In the genomic region with DNA sequence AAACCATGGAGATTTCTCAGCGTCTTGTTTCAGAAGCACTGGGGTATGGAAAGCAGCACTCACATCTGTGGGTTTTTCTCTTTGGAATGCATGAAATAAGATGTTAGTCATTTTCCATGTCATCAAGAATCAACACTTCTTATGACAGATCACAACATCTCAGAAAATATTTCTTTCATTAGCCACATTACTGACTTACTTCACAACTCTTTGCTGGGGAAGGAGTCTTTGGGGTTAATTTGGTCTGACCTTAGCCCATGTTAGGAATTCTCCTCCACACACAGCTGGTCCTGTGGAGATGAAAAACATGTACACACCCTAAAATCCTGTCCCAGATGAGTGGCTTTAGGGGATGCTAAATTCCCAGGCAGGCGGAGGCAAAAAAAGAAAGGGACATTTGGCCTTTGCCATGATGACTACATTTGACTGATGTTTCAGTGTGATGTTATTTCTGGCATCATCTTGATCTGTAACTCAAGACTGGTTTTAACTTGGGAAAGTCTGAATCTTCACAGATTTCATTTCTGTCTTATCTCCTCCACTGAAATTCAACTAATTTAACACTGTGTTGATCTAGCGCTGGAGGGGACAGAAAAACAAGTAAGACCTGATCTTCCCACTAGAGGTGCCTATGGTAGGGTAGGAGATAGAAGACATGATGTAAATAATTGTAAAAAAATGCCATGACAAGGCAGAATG, we compare ENCODE assay signal across 15 cellular contexts.
A peak's percentile ranks its signal among the peaks of the same experiment; 100 is the strongest.
DNase-seq lines count a peak whose midpoint lies in the region; ATAC-seq and TF ChIP-seq lines count a peak whose summit lies in the region.
"Had no signal": no experiment of that assay in that cellular context is flagged by ENCODE, and none has a peak within 500 bp of the region (broad histone marks: within the 10 kb centered on the region; RNA-seq: fewer than 3 reads in every experiment).

No MANE protein-coding gene starts in this region.

- H3K9ac ChIP-seq in SK-N-SH, result peak overlapping the region; percentile 28; the same call in 1 of the 2 replicates

- peaks cover 30% of the 10 kb centered on the region for H3K36me3 Mint-ChIP-seq in osteocyte (ENCODE audit: unreplicated experiment)
- H3K36me3 Mint-ChIP-seq in natural killer cell treated with Interleukin-12 subunit alpha and Interleukin-12 subunit beta and Interleukin-15 and Interleukin-18, amount 100 ng/mL, for 72 hours, result no peaks in the 10 kb centered on the region
- H3K36me3 Mint-ChIP-seq: CD8-positive, alpha-beta memory T cell; stimulated activated memory B cell treated with anti-CD40 and anti-IgM and Interleukin-4, amounts not matched to agents 10 μg/mL and 1 μg/mL and 100 μg/mL, for 72 hours had no signal

- POLR2A ChIA-PET in SK-N-SH (lab: Yijun Ruan, JAX), result no interaction called here

- H3K79me2 ChIP-seq in SK-N-SH (ENCODE audit: insufficient read depth), result peaks cover 11% of the 10 kb centered on the region

- no peak for TF ChIP-seq EP300 in SK-N-SH (IDR thresholded peaks at IDR 0.05; ENCODE audit: borderline replicate concordance in 1 of 2, low read depth in 1 of 2, low read length in 1 of 2)

- H3K27me3 ChIP-seq in SK-N-SH (ENCODE audit: insufficient read depth), result no peaks in the 10 kb centered on the region

- ATAC-seq in GM21447 (IDR thresholded peaks at IDR 0.05; ENCODE audit: unreplicated experiment), result no peak
- ATAC-seq in natural killer cell treated with Interleukin-12 subunit alpha and Interleukin-12 subunit beta and Interleukin-15 and Interleukin-18, amount 100 ng/mL, for 72 hours, result no peak
- ATAC-seq: stimulated activated memory B cell treated with anti-CD40 and anti-IgM and Interleukin-4, amounts not matched to agents 10 μg/mL and 1 μg/mL and 100 μg/mL, for 72 hours had no signal

- DNase-seq in Caki2 (ENCODE audit: low read depth), result peak; percentile 94
- DNase-seq in SK-N-SH, result no peak
- peak; percentile 72 for DNase-seq in fibroblast of pulmonary artery (ENCODE audit: low read depth)
- no peak for DNase-seq in osteocyte (ENCODE audit: extremely low spot score, unreplicated experiment)
- no peak for DNase-seq in mucosa of gallbladder (ENCODE audit: low spot score)
- DNase-seq in NCI-H2196 (lab: John Stamatoyannopoulos, UW; ENCODE audit: unreplicated experiment), result no peak
- no peak for DNase-seq in natural killer cell treated with Interleukin-12 subunit alpha and Interleukin-12 subunit beta and Interleukin-15 and Interleukin-18, amount 100 ng/mL, for 72 hours (ENCODE audit: low spot score)
- DNase-seq: activated CD4-positive, alpha-beta T cell treated with anti-CD3 and anti-CD28 coated beads for 1 hour; CD8-positive, alpha-beta memory T cell; NCI-H2029 treated with DMSO at 0.1 percent for 48 hours; stimulated activated CD4-positive, alpha-beta T cell treated with anti-CD3 and anti-CD28 coated beads, Interleukin-12 subunit alpha, Interleukin-12 subunit beta, amount 100 ng/mL, for 4 hours had no signal

- peaks cover 78% of the 10 kb centered on the region for H3K4me1 Mint-ChIP-seq in osteocyte (ENCODE audit: unreplicated experiment)
- H3K4me1 Mint-ChIP-seq in natural killer cell treated with Interleukin-12 subunit alpha and Interleukin-12 subunit beta and Interleukin-15 and Interleukin-18, amount 100 ng/mL, for 72 hours (ENCODE audit: low read depth in 2 of 2), result no peaks in the 10 kb centered on the region
- H3K4me1 Mint-ChIP-seq: CD8-positive, alpha-beta memory T cell; memory B cell; stimulated activated memory B cell treated with anti-CD40 and anti-IgM and Interleukin-4, amounts not matched to agents 10 μg/mL and 1 μg/mL and 100 μg/mL, for 72 hours had no signal

- CTCF ChIA-PET in SK-N-SH (lab: Yijun Ruan, JAX), result no interaction called here

- peaks cover 4% of the 10 kb centered on the region for H3K9me3 Mint-ChIP-seq in osteocyte (ENCODE audit: unreplicated experiment)
- no peaks in the 10 kb centered on the region for H3K9me3 Mint-ChIP-seq in natural killer cell treated with Interleukin-12 subunit alpha and Interleukin-12 subunit beta and Interleukin-15 and Interleukin-18, amount 100 ng/mL, for 72 hours

- no peak; the same call in 1 of the 2 replicates for TF ChIP-seq CTCF in SK-N-SH (IDR thresholded peaks at IDR 0.05)
- no peak for TF ChIP-seq CTCF in fibroblast of pulmonary artery (IDR thresholded peaks at IDR 0.05; ENCODE audit: low read length, missing control alignments)
- TF ChIP-seq CTCF in osteocyte (IDR thresholded peaks at IDR 0.05), result no peak

- no peak overlapping the region for H2AFZ ChIP-seq in SK-N-SH (ENCODE audit: low read depth)

- 61% methylated on average over 3 of the region's 3 CpGs for WGBS in SK-N-SH (ENCODE audit: low lambda C conversion rate)

- H3K9me2 ChIP-seq in SK-N-SH, result no peaks in the 10 kb centered on the region

- H3K27me3 Mint-ChIP-seq in osteocyte (ENCODE audit: unreplicated experiment), result no peaks in the 10 kb centered on the region
- peaks cover 18 to 31% of the 10 kb centered on the region in 2 donors for H3K27me3 Mint-ChIP-seq in natural killer cell treated with Interleukin-12 subunit alpha and Interleukin-12 subunit beta and Interleukin-15 and Interleukin-18, amount 100 ng/mL, for 72 hours

- H3K4me3 ChIP-seq in SK-N-SH (ENCODE audit: low read depth in 2 of 2, low read length in 1 of 2) (no peak overlapping the region), fibroblast of pulmonary artery (replicated peaks; ENCODE audit: low read depth, low read length) (no peak overlapping the region)

- peaks cover 26% of the 10 kb centered on the region for H3F3A ChIP-seq in SK-N-SH (replicated peaks; ENCODE audit: insufficient read depth)

- H3K27ac ChIP-seq in SK-N-SH (ENCODE audit: low read depth in 2 of 2, low read length in 1 of 2), result peak overlapping the region in 1 of 2 experiments; percentile 82; a peak in 3 of 4 replicates
- H3K27ac ChIP-seq: RWPE1 had no signal

- H3K4me3 Mint-ChIP-seq in osteocyte (ENCODE audit: unreplicated experiment), result no peak overlapping the region
- no peak overlapping the region for H3K4me3 Mint-ChIP-seq in natural killer cell treated with Interleukin-12 subunit alpha and Interleukin-12 subunit beta and Interleukin-15 and Interleukin-18, amount 100 ng/mL, for 72 hours
- H3K4me3 Mint-ChIP-seq: CD8-positive, alpha-beta memory T cell; memory B cell; stimulated activated memory B cell treated with anti-CD40 and anti-IgM and Interleukin-4, amounts not matched to agents 10 μg/mL and 1 μg/mL and 100 μg/mL, for 72 hours had no signal

- H4K20me1 ChIP-seq in SK-N-SH (ENCODE audit: insufficient read depth), result no peaks in the 10 kb centered on the region

- no peaks in the 10 kb centered on the region for H3K36me3 ChIP-seq in SK-N-SH (replicated peaks in 1 of 2; ENCODE audit: control insufficient read depth in 1 of 2, insufficient read depth in 2 of 2, low read length in 1 of 2)

- peak overlapping the region; percentile 94 for H3K27ac Mint-ChIP-seq in osteocyte (ENCODE audit: unreplicated experiment)
- H3K27ac Mint-ChIP-seq in natural killer cell treated with Interleukin-12 subunit alpha and Interleukin-12 subunit beta and Interleukin-15 and Interleukin-18, amount 100 ng/mL, for 72 hours, result no peak overlapping the region
- H3K27ac Mint-ChIP-seq: CD8-positive, alpha-beta memory T cell; memory B cell; stimulated activated memory B cell treated with anti-CD40 and anti-IgM and Interleukin-4, amounts not matched to agents 10 μg/mL and 1 μg/mL and 100 μg/mL, for 72 hours had no signal

- H3K4me1 ChIP-seq in SK-N-SH (ENCODE audit: control insufficient read depth in 1 of 2, insufficient read depth in 2 of 2, low read depth in 1 of 2, low read length in 1 of 2), result peaks cover 5 to 11% of the 10 kb centered on the region in 2 experiments; a peak in 3 of 4 replicates

- H3K4me2 ChIP-seq in SK-N-SH, result 0 out of 2 replicates have a peak overlapping the region, but pooled peaks have one; percentile 19

- in situ Hi-C loops in Caki2 (cut with HindIII; ENCODE audit: low pct_unique_long_range_greater_than_20kb, low sequenced_read_pairs), result no loop called here

- no peaks in the 10 kb centered on the region for H3K9me3 ChIP-seq in SK-N-SH

- no peak for TF ChIP-seq RAD21 in SK-N-SH (IDR thresholded peaks at IDR 0.05; ENCODE audit: low read length)

TF ChIP-seq in SK-N-SH, 30 proteins besides CTCF, POLR2A, EP300 and RAD21 (continues in another document):
- TF ChIP-seq FOSL2 (IDR thresholded peaks at IDR 0.05; ENCODE audit: borderline replicate concordance, low read depth) (peak; percentile 2; the same call in 1 of the 2 replicates), MEF2A (IDR thresholded peaks at IDR 0.05; ENCODE audit: borderline replicate concordance, low read depth) (0 out of 2 replicates have a peak, but pooled peaks have one; percentile 14), RFX5 (IDR thresholded peaks at IDR 0.05; ENCODE audit: low read length) (no peak), TCF12 (IDR thresholded peaks at IDR 0.05) (peak; percentile 81), RXRA (IDR thresholded peaks at IDR 0.05; ENCODE audit: borderline replicate concordance, low read depth) (no peak; the same call in 1 of the 2 replicates), GABPA (IDR thresholded peaks at IDR 0.05; ENCODE audit: low read depth) (no peak), SIN3A (IDR thresholded peaks at IDR 0.05; ENCODE audit: borderline replicate concordance, low read depth, low read length) (no peak)
- TF ChIP-seq, protein P1, sequence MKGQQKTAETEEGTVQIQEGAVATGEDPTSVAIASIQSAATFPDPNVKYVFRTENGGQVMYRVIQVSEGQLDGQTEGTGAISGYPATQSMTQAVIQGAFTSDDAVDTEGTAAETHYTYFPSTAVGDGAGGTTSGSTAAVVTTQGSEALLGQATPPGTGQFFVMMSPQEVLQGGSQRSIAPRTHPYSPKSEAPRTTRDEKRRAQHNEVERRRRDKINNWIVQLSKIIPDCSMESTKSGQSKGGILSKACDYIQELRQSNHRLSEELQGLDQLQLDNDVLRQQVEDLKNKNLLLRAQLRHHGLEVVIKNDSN (IDR thresholded peaks at IDR 0.05; ENCODE audit: borderline replicate concordance, low read depth), result no peak
- TF ChIP-seq, protein P2, sequence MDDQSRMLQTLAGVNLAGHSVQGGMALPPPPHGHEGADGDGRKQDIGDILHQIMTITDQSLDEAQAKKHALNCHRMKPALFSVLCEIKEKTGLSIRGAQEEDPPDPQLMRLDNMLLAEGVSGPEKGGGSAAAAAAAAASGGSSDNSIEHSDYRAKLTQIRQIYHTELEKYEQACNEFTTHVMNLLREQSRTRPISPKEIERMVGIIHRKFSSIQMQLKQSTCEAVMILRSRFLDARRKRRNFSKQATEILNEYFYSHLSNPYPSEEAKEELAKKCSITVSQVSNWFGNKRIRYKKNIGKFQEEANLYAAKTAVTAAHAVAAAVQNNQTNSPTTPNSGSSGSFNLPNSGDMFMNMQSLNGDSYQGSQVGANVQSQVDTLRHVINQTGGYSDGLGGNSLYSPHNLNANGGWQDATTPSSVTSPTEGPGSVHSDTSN (IDR thresholded peaks at IDR 0.05), result peak; percentile 70

Comparison
In these comparisons a context has a peak if more than half of its experiments do, and no peak if none do; other contexts are left out.
1. DNase-seq: peak in Caki2 (single experiment) and fibroblast of pulmonary artery (single experiment); none in SK-N-SH (single experiment), osteocyte (single experiment), mucosa of gallbladder (single experiment), NCI-H2196 (single experiment) and natural killer cell treated with Interleukin-12 subunit alpha and Interleukin-12 subunit beta and Interleukin-15 and Interleukin-18, amount 100 ng/mL, for 72 hours (single experiment).